ENCODE assay signal across 19 cellular contexts in genomic region chr3:70180664-70181063, GRCh38.
A peak's percentile ranks its signal among the peaks of the same experiment; 100 is the strongest.
DNase-seq lines count a peak whose midpoint lies in the region; ATAC-seq and TF ChIP-seq lines count a peak whose summit lies in the region.
"Had no signal": no experiment of that assay in that cellular context is flagged by ENCODE, and none has a peak within 500 bp of the region (broad histone marks: within the 10 kb centered on the region; RNA-seq: fewer than 3 reads in every experiment).

No MANE protein-coding gene starts in this region.

- POLR2A ChIA-PET in GM10248 (lab: Yijun Ruan, JAX): no interaction called here

- ATAC-seq in GM19463 (IDR thresholded peaks at IDR 0.05; ENCODE audit: unreplicated experiment) (peak; percentile 59), HG02798 (IDR thresholded peaks at IDR 0.05; ENCODE audit: poor library complexity, unreplicated experiment) (peak; percentile 46), GM18519 (IDR thresholded peaks at IDR 0.05; ENCODE audit: low FRiP score, unreplicated experiment) (no peak)
- ATAC-seq: K562 had no signal

- H3K27ac Mint-ChIP-seq in T-helper 2 cell treated with Interferon-gamma antibody and Interleukin-4, amounts not matched to agents 5 μg/mL and 100 μg/mL, for 36 hours: no peak overlapping the region

- H3K4me3 ChIP-seq in ovary: no peak overlapping the region
- H3K4me3 ChIP-seq: K562, right atrium auricular region, uterus had no signal

- no peak overlapping the region for H3K27ac ChIP-seq in ovary
- H3K27ac ChIP-seq: right atrium auricular region, uterus had no signal

- H3K36me3 Mint-ChIP-seq in T-helper 2 cell treated with Interferon-gamma antibody and Interleukin-4, amounts not matched to agents 5 μg/mL and 100 μg/mL, for 36 hours (ENCODE audit: low read depth): no peaks in the 10 kb centered on the region

- H3K27me3 ChIP-seq in ovary: no peaks in the 10 kb centered on the region
- H3K27me3 ChIP-seq: right atrium auricular region, uterus had no signal

- DNase-seq in GM10248 (ENCODE audit: extremely low spot score) (peak; percentile 26), NOMO-1 (lab: John Stamatoyannopoulos, UW; ENCODE audit: unreplicated experiment in 2 of 2) (peak; percentile 2 to 28), ovary (no peak), NCI-H2171 treated with DMSO at 0.1 percent for 48 hours (lab: John Stamatoyannopoulos, UW) (no peak)
- no peak for DNase-seq in T-helper 2 cell treated with Interferon-gamma antibody and Interleukin-4, amounts not matched to agents 5 μg/mL and 100 μg/mL, for 36 hours (ENCODE audit: low spot score)
- DNase-seq: activated CD4-positive, alpha-beta T cell treated with anti-CD3 and anti-CD28 coated beads for 1 hour; activated gamma-delta T cell; aorta; C1 segment of cervical spinal cord; DMS153; hippocampal formation; NCI-H1105 treated with DMSO at 0.1 percent for 48 hours; T-helper 9 cell; uterus had no signal

- no peaks in the 10 kb centered on the region for H3K9me3 ChIP-seq in ovary
- H3K9me3 ChIP-seq: right atrium auricular region, uterus had no signal

- no peak for TF ChIP-seq POLR2A in ovary (IDR thresholded peaks at IDR 0.05)

- H3K9me3 Mint-ChIP-seq in T-helper 2 cell treated with Interferon-gamma antibody and Interleukin-4, amounts not matched to agents 5 μg/mL and 100 μg/mL, for 36 hours: no peaks in the 10 kb centered on the region

- H3K36me3 ChIP-seq in ovary: no peaks in the 10 kb centered on the region
- H3K36me3 ChIP-seq: right atrium auricular region, uterus had no signal

- H3K4me1 Mint-ChIP-seq in T-helper 2 cell treated with Interferon-gamma antibody and Interleukin-4, amounts not matched to agents 5 μg/mL and 100 μg/mL, for 36 hours (ENCODE audit: low read depth): no peaks in the 10 kb centered on the region

- no peak for TF ChIP-seq EP300 in ovary (IDR thresholded peaks at IDR 0.05)

- CTCF ChIA-PET in GM10248 (lab: Yijun Ruan, JAX): interaction anchor here (0.9 to 1.5 kb wide), 4 partner anchors 8 to 155 kb away, joined by 3 to 4 read pairs (median 4); no protein-coding TSS in a partner anchor

- 84 to 88% (median 86%) methylated on average over 6 of the region's 6 CpGs for WGBS in ovary, 3 donors

- no peaks in the 10 kb centered on the region for H3K4me1 ChIP-seq in ovary (ENCODE audit: insufficient read depth)
- H3K4me1 ChIP-seq: right atrium auricular region, uterus had no signal

- no peak for TF ChIP-seq CTCF in GM10248 (IDR thresholded peaks at IDR 0.05; ENCODE audit: control extremely low read depth, extremely low read depth, low read depth, missing control alignments)
- TF ChIP-seq CTCF in ovary (IDR thresholded peaks at IDR 0.05): no peak

- no peak overlapping the region for H3K4me3 Mint-ChIP-seq in T-helper 2 cell treated with Interferon-gamma antibody and Interleukin-4, amounts not matched to agents 5 μg/mL and 100 μg/mL, for 36 hours

- peaks cover 2% of the 10 kb centered on the region for H3K27me3 Mint-ChIP-seq in T-helper 2 cell treated with Interferon-gamma antibody and Interleukin-4, amounts not matched to agents 5 μg/mL and 100 μg/mL, for 36 hours (ENCODE audit: low read depth)

- intact Hi-C loops in ovary (cut with DNase I): no loop called here

Comparison
In these comparisons a context has a peak if more than half of its experiments do, and no peak if none do; other contexts are left out.
1. DNase-seq: peak in GM10248 (single experiment) and NOMO-1 (2 of 2); none in ovary (0 of 5), NCI-H2171 treated with DMSO at 0.1 percent for 48 hours (single experiment) and T-helper 2 cell treated with Interferon-gamma antibody and Interleukin-4, amounts not matched to agents 5 μg/mL and 100 μg/mL, for 36 hours (single experiment).